Comparison of ENCODE assay signal across 17 cellular contexts in the genomic region with DNA sequence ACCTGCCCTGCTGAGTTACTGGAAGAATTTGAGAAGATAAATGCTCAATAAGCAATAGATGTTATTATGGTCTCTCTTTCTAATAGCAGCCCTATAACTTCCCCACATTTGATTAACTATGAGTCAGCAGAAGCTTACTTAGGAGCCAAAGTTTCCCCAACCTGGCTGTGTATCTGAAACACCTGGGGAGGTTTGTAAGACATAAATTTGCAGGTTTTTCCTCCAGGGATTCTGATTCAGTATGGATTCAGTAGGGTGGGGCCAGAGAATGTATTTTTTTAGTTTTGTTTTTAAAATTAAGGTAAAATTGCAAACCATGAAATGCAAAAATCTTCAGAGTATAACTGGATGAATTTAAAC. TPM values are rescaled to one million over a fixed set of nuclear protein-coding genes. Genes with fewer than 3 reads are reported as not detected.
DNase-seq lines count a peak whose midpoint lies in the region; ATAC-seq and TF ChIP-seq lines count a peak whose summit lies in the region.
"Had no signal": no experiment of that assay in that cellular context is flagged by ENCODE, and none has a peak within 500 bp of the region (broad histone marks: within the 10 kb centered on the region; RNA-seq: fewer than 3 reads in every experiment).

No MANE protein-coding gene starts in this region.

- POLR2A ChIA-PET in SK-N-SH (lab: Yijun Ruan, JAX): no interaction called here

- DNase-seq in SK-N-SH (no peak), foreskin keratinocyte (peak; percentile 59 to 82), DMS79 treated with DMSO at 0.1 percent for 48 hours (lab: John Stamatoyannopoulos, UW) (no peak), nucleus accumbens (lab: John Stamatoyannopoulos, UW) (no peak), heart right ventricle (no peak)
- DNase-seq: 8988T, H7, Kasumi-1, MV-4-11, NCI-H1417 treated with DMSO at 0.1 percent for 48 hours, NCI-H2029, NCI-H524 had no signal

- H3K4me2 ChIP-seq in SK-N-SH: no peak overlapping the region

- no peak for TF ChIP-seq EP300 in SK-N-SH (IDR thresholded peaks at IDR 0.05; ENCODE audit: borderline replicate concordance in 1 of 2, low read depth in 1 of 2, low read length in 1 of 2)

- no peak overlapping the region for H2AFZ ChIP-seq in SK-N-SH (ENCODE audit: low read depth)

- ATAC-seq in SK-N-SH treated with all-trans-retinoic acid at 6 μM for 48 hours (no peak), foreskin keratinocyte (peak; percentile 76), HG03095 (IDR thresholded peaks at IDR 0.05; ENCODE audit: unreplicated experiment) (no peak), heart right ventricle (no peak)
- ATAC-seq: Right ventricle myocardium inferior had no signal

- H3K4me1 ChIP-seq in SK-N-SH (ENCODE audit: control insufficient read depth in 1 of 2, insufficient read depth in 2 of 2, low read depth in 1 of 2, low read length in 1 of 2) (peaks cover 25 to 34% of the 10 kb centered on the region in 2 experiments), foreskin keratinocyte (peaks cover 17% of the 10 kb centered on the region), heart right ventricle (peaks cover 0 to 34% (median 14%) of the 10 kb centered on the region in 9 donors)

- TF ChIP-seq CTCF in SK-N-SH (IDR thresholded peaks at IDR 0.05) (no peak), foreskin keratinocyte (conservative IDR thresholded peaks at IDR 0.05) (no peak), heart right ventricle (IDR thresholded peaks at IDR 0.05) (no peak)

- H3K27ac ChIP-seq in SK-N-SH (ENCODE audit: low read depth in 2 of 2, low read length in 1 of 2): peak overlapping the region; percentile 29 to 78; a peak in 3 of 4 replicates
- H3K27ac ChIP-seq in angular gyrus (ENCODE audit: low read depth, low read length): peak overlapping the region; percentile 82
- H3K27ac ChIP-seq in foreskin keratinocyte: peak overlapping the region; percentile 81
- H3K27ac ChIP-seq in heart right ventricle: no peak overlapping the region
- H3K27ac ChIP-seq: C4-2B had no signal

- H3K79me2 ChIP-seq in SK-N-SH (ENCODE audit: insufficient read depth): no peaks in the 10 kb centered on the region

- CTCF ChIA-PET in SK-N-SH (lab: Yijun Ruan, JAX): interaction anchor here (0.8 to 1.3 kb wide), 4 partner anchors 13 to 628 kb away, joined by 3 to 5 read pairs (median 3); no protein-coding TSS in a partner anchor

- H4K20me1 ChIP-seq in SK-N-SH (ENCODE audit: insufficient read depth): no peaks in the 10 kb centered on the region

- H3K4me3 ChIP-seq in SK-N-SH (ENCODE audit: low read depth in 2 of 2, low read length in 1 of 2) (no peak overlapping the region), heart right ventricle (no peak overlapping the region)

- H3F3A ChIP-seq in SK-N-SH (replicated peaks; ENCODE audit: insufficient read depth): peaks cover 22% of the 10 kb centered on the region

- no peak overlapping the region for H3K9ac ChIP-seq in SK-N-SH

- TF ChIP-seq RAD21 in SK-N-SH (IDR thresholded peaks at IDR 0.05; ENCODE audit: low read length): no peak

- H3K9me2 ChIP-seq in SK-N-SH: no peaks in the 10 kb centered on the region

- intact Hi-C loops in heart right ventricle (cut with DNase I): loop anchor here in 1 of 10 donors (2.0 kb wide), 1 partner anchor 37 kb away; no protein-coding TSS in a partner anchor

- no peaks in the 10 kb centered on the region for H3K27me3 ChIP-seq in SK-N-SH (ENCODE audit: insufficient read depth)
- H3K27me3 ChIP-seq in foreskin keratinocyte: no peaks in the 10 kb centered on the region
- no peaks in the 10 kb centered on the region for H3K27me3 ChIP-seq in heart right ventricle

- H3K9me3 ChIP-seq in SK-N-SH: no peaks in the 10 kb centered on the region
- no peaks in the 10 kb centered on the region for H3K9me3 ChIP-seq in heart right ventricle

- H3K36me3 ChIP-seq in SK-N-SH (replicated peaks in 1 of 2; ENCODE audit: control insufficient read depth in 1 of 2, insufficient read depth in 2 of 2, low read length in 1 of 2) (no peaks in the 10 kb centered on the region), heart right ventricle (no peaks in the 10 kb centered on the region)

TF ChIP-seq in SK-N-SH, 30 proteins besides CTCF, POLR2A, EP300 and RAD21:
- TF ChIP-seq MEF2A (IDR thresholded peaks at IDR 0.05; ENCODE audit: borderline replicate concordance, low read depth) (no peak), EZH2phosphoT487 (IDR thresholded peaks at IDR 0.05; ENCODE audit: borderline replicate concordance, low read depth) (no peak), FOXJ3 (CRISPR knock-in tag; IDR thresholded peaks at IDR 0.05) (no peak), RFX5 (IDR thresholded peaks at IDR 0.05; ENCODE audit: low read length) (no peak)
- TF ChIP-seq, protein P1, sequence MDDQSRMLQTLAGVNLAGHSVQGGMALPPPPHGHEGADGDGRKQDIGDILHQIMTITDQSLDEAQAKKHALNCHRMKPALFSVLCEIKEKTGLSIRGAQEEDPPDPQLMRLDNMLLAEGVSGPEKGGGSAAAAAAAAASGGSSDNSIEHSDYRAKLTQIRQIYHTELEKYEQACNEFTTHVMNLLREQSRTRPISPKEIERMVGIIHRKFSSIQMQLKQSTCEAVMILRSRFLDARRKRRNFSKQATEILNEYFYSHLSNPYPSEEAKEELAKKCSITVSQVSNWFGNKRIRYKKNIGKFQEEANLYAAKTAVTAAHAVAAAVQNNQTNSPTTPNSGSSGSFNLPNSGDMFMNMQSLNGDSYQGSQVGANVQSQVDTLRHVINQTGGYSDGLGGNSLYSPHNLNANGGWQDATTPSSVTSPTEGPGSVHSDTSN (IDR thresholded peaks at IDR 0.05): no peak
- TF ChIP-seq, protein P2, sequence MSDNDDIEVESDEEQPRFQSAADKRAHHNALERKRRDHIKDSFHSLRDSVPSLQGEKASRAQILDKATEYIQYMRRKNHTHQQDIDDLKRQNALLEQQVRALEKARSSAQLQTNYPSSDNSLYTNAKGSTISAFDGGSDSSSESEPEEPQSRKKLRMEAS (IDR thresholded peaks at IDR 0.05; ENCODE audit: low read depth): no peak
- TF ChIP-seq, protein P3, sequence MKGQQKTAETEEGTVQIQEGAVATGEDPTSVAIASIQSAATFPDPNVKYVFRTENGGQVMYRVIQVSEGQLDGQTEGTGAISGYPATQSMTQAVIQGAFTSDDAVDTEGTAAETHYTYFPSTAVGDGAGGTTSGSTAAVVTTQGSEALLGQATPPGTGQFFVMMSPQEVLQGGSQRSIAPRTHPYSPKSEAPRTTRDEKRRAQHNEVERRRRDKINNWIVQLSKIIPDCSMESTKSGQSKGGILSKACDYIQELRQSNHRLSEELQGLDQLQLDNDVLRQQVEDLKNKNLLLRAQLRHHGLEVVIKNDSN (IDR thresholded peaks at IDR 0.05; ENCODE audit: borderline replicate concordance, low read depth): no peak

TF ChIP-seq in SK-N-SH treated with all-trans-retinoic acid at 6 μM for 48 hours, 23 proteins besides CTCF, POLR2A, EP300 and RAD21:
- TF ChIP-seq ESRRG (CRISPR knock-in tag; IDR thresholded peaks at IDR 0.05): no peak
- TF ChIP-seq ARNTL (CRISPR knock-in tag; IDR thresholded peaks at IDR 0.05; ENCODE audit: borderline replicate concordance, low read depth): no peak
- TF ChIP-seq ZC3H10 (CRISPR knock-in tag; IDR thresholded peaks at IDR 0.05): no peak

RNA-seq across cellular contexts. Expression of a gene that starts 44.9 kb away (rescaled TPM):
- polyA plus RNA-seq in SK-N-SH (2012; rRNA removed): 23.9 and 27.4 TPM in 2 replicates
- 39.1 and 47.9 TPM in 2 replicates for polyA plus RNA-seq in SK-N-SH (2012; cell fraction: cytosol; rRNA removed)
- polyA plus RNA-seq in SK-N-SH (2012; cell fraction: nucleus; rRNA removed): 41.6 and 42.9 TPM in 2 replicates
- total RNA-seq in foreskin keratinocyte: 37.2 and 38.1 TPM in 2 replicates
- polyA plus RNA-seq in foreskin keratinocyte: 25.3 and 31.3 TPM in 2 replicates
- total RNA-seq in heart right ventricle: 10 to 100 TPM; 18.9 to 24.3 (median 20.9) TPM
- 10 to 100 TPM; 11.6 to 14.3 TPM for polyA plus RNA-seq in heart right ventricle

RNA-seq across cellular contexts. Expression of a gene that starts 50.9 kb away (rescaled TPM):
- polyA plus RNA-seq in SK-N-SH (2012; rRNA removed) (25.5 and 40.0 TPM in 2 replicates), foreskin keratinocyte (25.0 and 26.4 TPM in 2 replicates), heart right ventricle (10 to 100 TPM; 25.2 to 52.8 TPM)
- polyA plus RNA-seq in SK-N-SH (2012; cell fraction: cytosol; rRNA removed): 41.1 and 41.8 TPM in 2 replicates
- 25.1 and 27.1 TPM in 2 replicates for polyA plus RNA-seq in SK-N-SH (2012; cell fraction: nucleus; rRNA removed)
- total RNA-seq in foreskin keratinocyte (34.6 and 36.4 TPM in 2 replicates), heart right ventricle (10 to 100 TPM; 52.7 to 67.4 (median 60.7) TPM)

Comparison
In these comparisons a context has a peak if more than half of its experiments do, and no peak if none do; other contexts are left out.
1. DNase-seq: peak in foreskin keratinocyte (2 of 2); none in SK-N-SH (single experiment), DMS79 treated with DMSO at 0.1 percent for 48 hours (single experiment), nucleus accumbens (0 of 56) and heart right ventricle (0 of 2).
2. H3K27ac ChIP-seq: peak in SK-N-SH (2 of 2), angular gyrus (single experiment) and foreskin keratinocyte (single experiment); none in heart right ventricle (0 of 10).